ENCODE assay signal across 11 cellular contexts in genomic region chrX:16239211-16239610, GRCh38.
DNase-seq lines count a peak whose midpoint lies in the region; ATAC-seq, FAIRE-seq and TF ChIP-seq lines count a peak whose summit lies in the region.
"Had no signal": no experiment of that assay in that cellular context is flagged by ENCODE, and none has a peak within 500 bp of the region (broad histone marks: within the 10 kb centered on the region; RNA-seq: fewer than 3 reads in every experiment).

No MANE protein-coding gene starts in this region.

- peaks cover 5% of the 10 kb centered on the region for H3K27me3 Mint-ChIP-seq in activated naive CD8-positive, alpha-beta T cell treated with anti-CD3 and anti-CD28 coated beads for 36 hours
- no peaks in the 10 kb centered on the region for H3K27me3 Mint-ChIP-seq in activated naive CD8-positive, alpha-beta T cell treated with anti-CD3 and anti-CD28 coated beads, Interleukin-2, amount 50 U/mL, for 24 hours
- H3K27me3 Mint-ChIP-seq: CD4-positive, CD25-positive, alpha-beta regulatory T cell had no signal

- TF ChIP-seq RAD21 in GM12878 (IDR thresholded peaks at IDR 0.05; ENCODE audit: insufficient read depth, low read depth, low read length), result no peak

- no peaks in the 10 kb centered on the region for H3K4me1 Mint-ChIP-seq in activated naive CD8-positive, alpha-beta T cell treated with anti-CD3 and anti-CD28 coated beads for 36 hours
- H3K4me1 Mint-ChIP-seq in activated naive CD8-positive, alpha-beta T cell treated with anti-CD3 and anti-CD28 coated beads, Interleukin-2, amount 50 U/mL, for 24 hours, result no peaks in the 10 kb centered on the region
- H3K4me1 Mint-ChIP-seq: CD4-positive, CD25-positive, alpha-beta regulatory T cell; neural crest cell had no signal

- H3K4me3 Mint-ChIP-seq in activated naive CD8-positive, alpha-beta T cell treated with anti-CD3 and anti-CD28 coated beads for 36 hours, result no peak overlapping the region
- H3K4me3 Mint-ChIP-seq in activated naive CD8-positive, alpha-beta T cell treated with anti-CD3 and anti-CD28 coated beads, Interleukin-2, amount 50 U/mL, for 24 hours, result no peak overlapping the region
- H3K4me3 Mint-ChIP-seq: CD4-positive, CD25-positive, alpha-beta regulatory T cell; neural crest cell had no signal

- POLR2A ChIA-PET in GM12878 (lab: Charles Lee), result no interaction called here

- H3K4me2 ChIP-seq in GM12878 (ENCODE audit: control insufficient read depth, insufficient read depth), result no peak overlapping the region

- H3K36me3 ChIP-seq in GM12878 (ENCODE audit: control insufficient read depth in 2 of 2, insufficient read depth in 2 of 2, low read length in 1 of 2) (no peaks in the 10 kb centered on the region), left ventricle myocardium inferior (no peaks in the 10 kb centered on the region)

- 14% methylated on average over 4 of the region's 4 CpGs for WGBS in GM12878 (ENCODE audit: insufficient coverage, insufficient replicate concordance, low lambda C conversion rate, missing lambda C conversion rate)

- TF ChIP-seq POLR2A in GM12878 (IDR thresholded peaks at IDR 0.05; ENCODE audit: low read depth, low read length), result no peak

- H3K9me3 ChIP-seq in GM12878 (replicated peaks; ENCODE audit: control insufficient read depth, insufficient read depth, low read length), result no peaks in the 10 kb centered on the region
- no peaks in the 10 kb centered on the region for H3K9me3 ChIP-seq in left ventricle myocardium inferior (replicated peaks)

- TF ChIP-seq EP300 in GM12878 (IDR thresholded peaks at IDR 0.05; ENCODE audit: borderline replicate concordance in 1 of 2, control insufficient read depth in 1 of 2, low read depth in 2 of 2, low read length in 2 of 2), result no peak

- no TSS peak for BruUV-seq in GM12878 (replicated peaks; lab: Mats Ljungman, UMichigan)

- in situ Hi-C loops in GM12878 (cut with MboI), result no loop called here

- intact Hi-C loops in GM12878 (cut with micrococcal nuclease; ENCODE audit: unreplicated experiment) (no loop called here), left ventricle myocardium inferior (cut with micrococcal nuclease) (no loop called here)

- H3K79me2 ChIP-seq in GM12878 (ENCODE audit: control insufficient read depth, insufficient read depth, low read length), result no peaks in the 10 kb centered on the region

- FAIRE-seq in GM12878 (lab: Jason Lieb, UNC), result no peak

- RAD21 ChIA-PET in GM12878 (lab: Charles Lee; ENCODE audit: unreplicated experiment), result no interaction called here

- no peaks in the 10 kb centered on the region for H3K9me3 Mint-ChIP-seq in activated naive CD8-positive, alpha-beta T cell treated with anti-CD3 and anti-CD28 coated beads for 36 hours
- H3K9me3 Mint-ChIP-seq in activated naive CD8-positive, alpha-beta T cell treated with anti-CD3 and anti-CD28 coated beads, Interleukin-2, amount 50 U/mL, for 24 hours, result no peaks in the 10 kb centered on the region

- H3K9ac ChIP-seq in GM12878 (ENCODE audit: control insufficient read depth, insufficient read depth, low read length), result no peak overlapping the region

- no peak overlapping the region for H2AFZ ChIP-seq in GM12878 (ENCODE audit: control insufficient read depth, low read depth, low read length)

- no peaks in the 10 kb centered on the region for H4K20me1 ChIP-seq in GM12878 (ENCODE audit: control insufficient read depth, insufficient read depth)

- TF ChIP-seq CTCF in GM12878 (IDR thresholded peaks at IDR 0.05 in 2 of 3, conservative IDR thresholded peaks at IDR 0.05 in 1 of 3; ENCODE audit: control insufficient read depth in 2 of 3, extremely low read depth in 1 of 3, insufficient read depth in 1 of 3, low read depth in 3 of 3, low read length in 3 of 3) (no peak), left ventricle myocardium inferior (IDR thresholded peaks at IDR 0.05; ENCODE audit: borderline replicate concordance) (no peak)

- no peak for ATAC-seq in activated naive CD8-positive, alpha-beta T cell treated with anti-CD3 and anti-CD28 coated beads, Interleukin-2, amount 50 U/mL, for 24 hours
- ATAC-seq in HG03159 (IDR thresholded peaks at IDR 0.05; ENCODE audit: unreplicated experiment), result peak; percentile 68
- ATAC-seq in GM12878, result peak; percentile 95
- no peak for ATAC-seq in HG03521 (IDR thresholded peaks at IDR 0.05; ENCODE audit: unreplicated experiment)

- H3K27ac ChIP-seq in GM12878 (ENCODE audit: control insufficient read depth, insufficient read depth), result no peak overlapping the region
- H3K27ac ChIP-seq in left ventricle myocardium inferior (replicated peaks), result no peak overlapping the region

- no peaks in the 10 kb centered on the region for H3K36me3 Mint-ChIP-seq in activated naive CD8-positive, alpha-beta T cell treated with anti-CD3 and anti-CD28 coated beads for 36 hours
- H3K36me3 Mint-ChIP-seq in activated naive CD8-positive, alpha-beta T cell treated with anti-CD3 and anti-CD28 coated beads, Interleukin-2, amount 50 U/mL, for 24 hours (ENCODE audit: low read depth), result no peaks in the 10 kb centered on the region
- H3K36me3 Mint-ChIP-seq: CD4-positive, CD25-positive, alpha-beta regulatory T cell had no signal

- H3K4me1 ChIP-seq in GM12878 (ENCODE audit: control insufficient read depth, insufficient read depth, low read length) (no peaks in the 10 kb centered on the region), left ventricle myocardium inferior (no peaks in the 10 kb centered on the region)

- H3K27ac Mint-ChIP-seq in activated naive CD8-positive, alpha-beta T cell treated with anti-CD3 and anti-CD28 coated beads for 36 hours, result no peak overlapping the region
- H3K27ac Mint-ChIP-seq in activated naive CD8-positive, alpha-beta T cell treated with anti-CD3 and anti-CD28 coated beads, Interleukin-2, amount 50 U/mL, for 24 hours, result no peak overlapping the region
- H3K27ac Mint-ChIP-seq: CD4-positive, CD25-positive, alpha-beta regulatory T cell had no signal

- DNase-seq in activated naive CD8-positive, alpha-beta T cell treated with anti-CD3 and anti-CD28 coated beads for 36 hours, result peak; percentile 4
- no peak for DNase-seq in activated naive CD8-positive, alpha-beta T cell treated with anti-CD3 and anti-CD28 coated beads, Interleukin-2, amount 50 U/mL, for 24 hours
- DNase-seq in GM12878 (ENCODE audit: low read depth, low spot score) (peak; percentile 35), stromal cell of bone marrow (ENCODE audit: low read depth) (peak; percentile 38), left ventricle myocardium inferior (no peak)
- DNase-seq in activated naive CD4-positive, alpha-beta T cell treated with Interleukin-2 at 50 U/mL for 16 hours, result no peak
- DNase-seq: CD4-positive, CD25-positive, alpha-beta regulatory T cell; NCI-H526 had no signal

- no peaks in the 10 kb centered on the region for H3K27me3 ChIP-seq in GM12878 (replicated peaks in 1 of 2; ENCODE audit: control insufficient read depth in 2 of 2, insufficient read depth in 2 of 2, low read length in 1 of 2)
- H3K27me3 ChIP-seq in left ventricle myocardium inferior (ENCODE audit: low read depth), result no peaks in the 10 kb centered on the region

- H3K4me3 ChIP-seq in GM12878, result no peak overlapping the region
- H3K4me3 ChIP-seq in left ventricle myocardium inferior, result no peak overlapping the region

- CTCF ChIA-PET in GM12878 (lab: Yijun Ruan, JAX), result interaction anchor here (0.6 kb wide), 1 partner anchor 312 kb away, joined by 3 read pairs; no protein-coding TSS in a partner anchor

- SMC1A ChIA-PET in GM12878 (lab: Charles Lee; ENCODE audit: uncharacterized antibody, unreplicated experiment), result interaction anchor here (0.9 to 1.5 kb wide), 3 partner anchors 10 to 309 kb away, joined by 3 read pairs; no protein-coding TSS in a partner anchor

TF ChIP-seq in GM12878, 131 proteins besides CTCF, POLR2A, EP300 and RAD21:
- TF ChIP-seq RUNX3 (IDR thresholded peaks at IDR 0.05; ENCODE audit: low read length), result peak; percentile 56
- TF ChIP-seq RELB (IDR thresholded peaks at IDR 0.05; ENCODE audit: low read depth), result no peak

Comparison
In these comparisons a context has a peak if more than half of its experiments do, and no peak if none do; other contexts are left out.
1. DNase-seq: peak in activated naive CD8-positive, alpha-beta T cell treated with anti-CD3 and anti-CD28 coated beads for 36 hours (single experiment), GM12878 (single experiment) and stromal cell of bone marrow (single experiment); none in activated naive CD8-positive, alpha-beta T cell treated with anti-CD3 and anti-CD28 coated beads, Interleukin-2, amount 50 U/mL, for 24 hours (single experiment), left ventricle myocardium inferior (single experiment) and activated naive CD4-positive, alpha-beta T cell treated with Interleukin-2 at 50 U/mL for 16 hours (single experiment).
2. ATAC-seq: peak in HG03159 (single experiment) and GM12878 (single experiment); none in activated naive CD8-positive, alpha-beta T cell treated with anti-CD3 and anti-CD28 coated beads, Interleukin-2, amount 50 U/mL, for 24 hours (single experiment) and HG03521 (single experiment).